19 cellular contexts compared by ENCODE assay signal in the genomic region with DNA sequence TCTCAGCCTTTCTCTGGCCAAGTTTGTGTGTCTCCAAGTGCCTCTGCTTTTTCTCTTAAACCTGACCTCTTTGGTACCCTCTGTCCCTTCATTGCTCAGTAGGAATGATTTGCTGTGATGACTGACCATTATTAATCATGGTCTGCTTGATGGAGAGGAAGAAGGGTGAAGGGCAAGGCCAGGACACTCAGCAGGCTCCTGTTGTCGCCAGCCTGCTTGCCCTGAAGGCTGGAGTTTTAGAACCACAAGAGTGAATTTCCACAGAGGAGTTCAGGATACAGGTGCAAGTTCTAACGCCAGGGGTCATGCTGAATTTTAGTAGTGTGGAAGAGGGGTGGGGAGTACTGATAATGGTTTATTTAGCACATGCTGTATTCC. TPM values are rescaled to one million over a fixed set of nuclear protein-coding genes. Genes with fewer than 3 reads are reported as not detected.
DNase-seq lines count a peak whose midpoint lies in the region; ATAC-seq, FAIRE-seq and TF ChIP-seq lines count a peak whose summit lies in the region.
"Had no signal": no experiment of that assay in that cellular context is flagged by ENCODE, and none has a peak within 500 bp of the region (broad histone marks: within the 10 kb centered on the region; RNA-seq: fewer than 3 reads in every experiment).

No MANE protein-coding gene starts in this region.

- H3K9ac ChIP-seq in mesendoderm (ENCODE audit: low read length) = no peak overlapping the region

- peaks cover under 1% of the 10 kb centered on the region for H3K79me1 ChIP-seq in mesendoderm (ENCODE audit: low read length)

- no peak overlapping the region for H3K4me2 ChIP-seq in mesendoderm (ENCODE audit: low read length)

- ATAC-seq in HG02763 (IDR thresholded peaks at IDR 0.05; ENCODE audit: unreplicated experiment) (no peak), pancreas (no peak)
- ATAC-seq: T-cell had no signal

- no peak overlapping the region for H2BK120ac ChIP-seq in mesendoderm (ENCODE audit: low read depth, low read length)

- no peak overlapping the region for H4K5ac ChIP-seq in mesendoderm (ENCODE audit: low read length)

- peaks cover 22% of the 10 kb centered on the region for H3K79me2 ChIP-seq in mesendoderm (ENCODE audit: control insufficient read depth, insufficient read depth, low read length)

- H3K4me3 ChIP-seq in adrenal gland (no peak overlapping the region), mesendoderm (ENCODE audit: low read length) (no peak overlapping the region), thyroid gland (replicated peaks in 1 of 3) (no peak overlapping the region), pancreas (no peak overlapping the region)

- peaks cover 33 to 38% of the 10 kb centered on the region in 2 donors for H3K4me1 ChIP-seq in adrenal gland (replicated peaks in 1 of 2)
- peaks cover 25% of the 10 kb centered on the region for H3K4me1 ChIP-seq in mesendoderm (ENCODE audit: control insufficient read depth, low read depth, low read length)
- H3K4me1 ChIP-seq in thyroid gland = peaks cover 7 to 19% of the 10 kb centered on the region in 2 donors
- peaks cover 0 to 9% (median 0%) of the 10 kb centered on the region in 3 donors for H3K4me1 ChIP-seq in pancreas

- H3K9me3 ChIP-seq in adrenal gland (replicated peaks in 1 of 3) (no peaks in the 10 kb centered on the region), thyroid gland (no peaks in the 10 kb centered on the region), pancreas (no peaks in the 10 kb centered on the region)

- DNase-seq in H54 (ENCODE audit: insufficient read length, low spot score) (no peak), adrenal gland (no peak), mesendoderm (no peak), thyroid gland (no peak), NCI-H2196 treated with DMSO at 0.1 percent for 48 hours (lab: John Stamatoyannopoulos, UW; ENCODE audit: unreplicated experiment) (no peak), pancreas (no peak)
- DNase-seq: activated gamma-delta T cell treated with Interleukin-2 at 50 U/mL for 16 hours; Calu3; caudate nucleus; erythroblast; MV-4-11; NCI-H2227 treated with DMSO at 0.1 percent for 48 hours; stimulated activated CD4-positive, alpha-beta T cell treated with anti-CD3 and anti-CD28 coated beads, Interleukin-4, amount 100 ng/mL, for 4 hours; stimulated activated naive CD4-positive, alpha-beta T cell; T-cell had no signal

- no peak overlapping the region for H4K8ac ChIP-seq in mesendoderm (ENCODE audit: low read depth, low read length)

- FAIRE-seq in H54 (lab: Jason Lieb, UNC) = peak; percentile 11
- FAIRE-seq in pancreas (lab: Jason Lieb, UNC) = no peak

- H3K36me3 ChIP-seq in adrenal gland (replicated peaks in 1 of 2) (no peaks in the 10 kb centered on the region), mesendoderm (ENCODE audit: control insufficient read depth, insufficient read depth, low read length) (no peaks in the 10 kb centered on the region), thyroid gland (no peaks in the 10 kb centered on the region), pancreas (no peaks in the 10 kb centered on the region)

- peak overlapping the region; percentile 0 for H2AK5ac ChIP-seq in mesendoderm (ENCODE audit: low read length)

- no peak overlapping the region for H2BK5ac ChIP-seq in mesendoderm (ENCODE audit: low read length)

- H3K4ac ChIP-seq in mesendoderm (ENCODE audit: low read depth, low read length) = peak overlapping the region; percentile 56

- H2BK15ac ChIP-seq in mesendoderm (replicated peaks; ENCODE audit: low read depth) = no peak overlapping the region

- H3K27me3 ChIP-seq in adrenal gland (no peaks in the 10 kb centered on the region), mesendoderm (ENCODE audit: insufficient read depth, low read length, poor library complexity) (no peaks in the 10 kb centered on the region), thyroid gland (no peaks in the 10 kb centered on the region), pancreas (no peaks in the 10 kb centered on the region)

- no peak for TF ChIP-seq POLR2A in H54 (IDR thresholded peaks at IDR 0.05; ENCODE audit: low read depth, low read length)
- no peak for TF ChIP-seq POLR2A in adrenal gland (IDR thresholded peaks at IDR 0.05)
- TF ChIP-seq POLR2A in thyroid gland (IDR thresholded peaks at IDR 0.05) = no peak

- no peak overlapping the region for H3K23ac ChIP-seq in mesendoderm (ENCODE audit: low read length)

- H3K56ac ChIP-seq in mesendoderm (ENCODE audit: low read length) = peak overlapping the region; percentile 92

- WGBS in adrenal gland, 4 donors = 46 to 58% (median 52%) methylated on average over 2 of the region's 2 CpGs
- no CpG with 5 or more reads among the region's 2 CpGs for WGBS in mesendoderm (ENCODE audit: extremely low coverage, insufficient coverage, low lambda C conversion rate)
- WGBS in thyroid gland, 2 donors = 88 to 91% methylated on average over 2 of the region's 2 CpGs
- WGBS in pancreas, 2 donors = 81 to 89% methylated on average over 2 of the region's 2 CpGs

- intact Hi-C loops in adrenal gland (cut with DNase I) = no loop called here
- intact Hi-C loops in thyroid gland (cut with DNase I) = no loop called here
- intact Hi-C loops in pancreas (cut with DNase I) = no loop called here

- H3K27ac ChIP-seq in adrenal gland = peak overlapping the region in 3 of 5 donors; percentile 17 to 68 (median 62)
- H3K27ac ChIP-seq in mesendoderm (ENCODE audit: low read depth, low read length) = no peak overlapping the region
- H3K27ac ChIP-seq in thyroid gland = peak overlapping the region in 2 of 3 donors; percentile 44 to 64
- H3K27ac ChIP-seq in pancreas = no peak overlapping the region

- TF ChIP-seq CTCF in adrenal gland (IDR thresholded peaks at IDR 0.05) = no peak
- no peak for TF ChIP-seq CTCF in thyroid gland (IDR thresholded peaks at IDR 0.05)
- no peak for TF ChIP-seq CTCF in pancreas (IDR thresholded peaks at IDR 0.05)

- H3K18ac ChIP-seq in mesendoderm (ENCODE audit: low read length) = no peak overlapping the region

RNA-seq across cellular contexts. Expression of a gene that starts 2.8 kb away (rescaled TPM):
- 100 to 1,000 TPM in 3 of 8 donors, 10 to 100 TPM in 5; 64.9 to 141 (median 75.9) TPM for total RNA-seq in adrenal gland
- 100 to 1,000 TPM in 1 of 3 donors, 10 to 100 TPM in 2; 52.2 to 118 (median 56.7) TPM for polyA plus RNA-seq in adrenal gland
- 39.8 TPM for polyA plus RNA-seq in mesendoderm (2013, experiment 1 of 2)
- 35.6 TPM for polyA plus RNA-seq in mesendoderm (2013, experiment 2 of 2)
- total RNA-seq in thyroid gland = 10 to 100 TPM; 40.3 to 64.5 (median 51.6) TPM
- 10 to 100 TPM in 4 of 6 donors, 1 to 10 TPM in 2; 9.5 to 27.1 (median 15.1) TPM for total RNA-seq in pancreas
- 10 to 100 TPM; 19.0 to 32.2 TPM for polyA plus RNA-seq in pancreas

RNA-seq across cellular contexts. Expression of a gene that starts 37.3 kb away (rescaled TPM):
- total RNA-seq in adrenal gland = 10 to 100 TPM in 6 of 8 donors, 1 to 10 TPM in 2; 6.5 to 38.2 (median 13.1) TPM
- 10 to 100 TPM in 2 of 3 donors, 1 to 10 TPM in 1; 2.7 to 28.0 (median 24.3) TPM for polyA plus RNA-seq in adrenal gland
- 6.6 TPM for polyA plus RNA-seq in mesendoderm (2013, experiment 1 of 2)
- 6.0 TPM for polyA plus RNA-seq in mesendoderm (2013, experiment 2 of 2)
- 10 to 100 TPM; 24.2 to 38.9 (median 29.3) TPM for total RNA-seq in thyroid gland
- total RNA-seq in pancreas = 1 to 10 TPM in 5 of 6 donors, under 1 TPM in 1; 0.59 to 8.2 (median 2.6) TPM
- 1 to 10 TPM; 2.8 to 3.6 TPM for polyA plus RNA-seq in pancreas

RNA-seq across cellular contexts. Expression of a gene that starts 51.5 kb away (rescaled TPM):
- total RNA-seq in adrenal gland (under 1 TPM in 3 of 8 donors, not detected in 5; 0.50 to 0.90 (median 0.61) TPM), thyroid gland (1 to 10 TPM in 1 of 4 donors, not detected in 3; 1.3 TPM), pancreas (under 1 TPM in 1 of 6 donors, not detected in 5; 0.66 TPM)
- polyA plus RNA-seq in adrenal gland (1 to 10 TPM in 1 of 3 donors, under 1 TPM in 1, not detected in 1; 0.37 to 2.2 TPM), pancreas (not detected)
- 2.7 TPM for polyA plus RNA-seq in mesendoderm (2013, experiment 1 of 2)
- polyA plus RNA-seq in mesendoderm (2013, experiment 2 of 2) = 2.8 TPM
- total RNA-seq: mesothelial cell of epicardium had no signal

RNA-seq across cellular contexts. Expression of a gene that starts 57.6 kb away (rescaled TPM):
- total RNA-seq in adrenal gland (1 to 10 TPM in 5 of 8 donors, under 1 TPM in 3; 0.18 to 6.8 (median 1.3) TPM), thyroid gland (under 1 TPM in 2 of 4 donors, not detected in 2; 0.39 to 0.40 TPM), pancreas (under 1 TPM in 4 of 6 donors, not detected in 2; 0.32 to 0.87 (median 0.63) TPM)
- polyA plus RNA-seq in adrenal gland (1 to 10 TPM in 1 of 3 donors, under 1 TPM in 2; 0.56 to 1.3 (median 0.93) TPM), pancreas (under 1 TPM; 0.09 to 0.27 TPM)
- not detected for polyA plus RNA-seq in mesendoderm (2013, experiment 1 of 2)
- not detected for polyA plus RNA-seq in mesendoderm (2013, experiment 2 of 2)
- total RNA-seq: Calu3, HT1080, renal cortical epithelial cell, T-cell had no signal

Comparison
In these comparisons a context has a peak if more than half of its experiments do, and no peak if none do; other contexts are left out.
1. H3K27ac ChIP-seq: peak in adrenal gland (3 of 5) and thyroid gland (2 of 3); none in mesendoderm (single experiment) and pancreas (0 of 4).